ENCODE assay signal across 25 cellular contexts in genomic region chr18:64219511-64219910, GRCh38.
"Had no signal": no experiment of that assay in that cellular context is flagged by ENCODE, and none has a peak within 500 bp of the region (broad histone marks: within the 10 kb centered on the region; RNA-seq: fewer than 3 reads in every experiment).

No MANE protein-coding gene starts in this region.

- H3K36me3 Mint-ChIP-seq: activated CD8-positive, alpha-beta memory T cell treated with anti-CD3 and anti-CD28 coated beads, Interleukin-2, amount 10 ng/mL, durations not matched to agents 7 days and 5 days; activated naive CD8-positive, alpha-beta T cell treated with anti-CD3 and anti-CD28 coated beads, Interleukin-2, amount 10 ng/mL, durations not matched to agents 7 days and 5 days; brain had no signal

- H3K27me3 Mint-ChIP-seq: activated CD4-positive, alpha-beta memory T cell treated with anti-CD3 and anti-CD28 coated beads, Interleukin-2, amount 10 ng/mL, durations not matched to agents 7 days and 5 days; activated CD8-positive, alpha-beta memory T cell treated with anti-CD3 and anti-CD28 coated beads, Interleukin-2, amount 10 ng/mL, durations not matched to agents 7 days and 5 days; activated naive CD8-positive, alpha-beta T cell treated with anti-CD3 and anti-CD28 coated beads, Interleukin-2, amount 10 ng/mL, durations not matched to agents 7 days and 5 days; activated T-helper 17 cell treated with anti-CD3 and anti-CD28 coated beads, Interleukin-2, amount 50 U/mL, for 72 hours; brain; stimulated activated naive CD8-positive, alpha-beta T cell treated with anti-CD3 and anti-CD28 coated beads, Interleukin-15, amount 100 ng/mL, for 72 hours had no signal

- H3K9me3 Mint-ChIP-seq: activated CD4-positive, alpha-beta memory T cell treated with anti-CD3 and anti-CD28 coated beads, Interleukin-2, amount 10 ng/mL, durations not matched to agents 7 days and 5 days; activated naive CD8-positive, alpha-beta T cell treated with anti-CD3 and anti-CD28 coated beads, Interleukin-2, amount 10 ng/mL, durations not matched to agents 7 days and 5 days; activated T-helper 17 cell treated with anti-CD3 and anti-CD28 coated beads, Interleukin-2, amount 50 U/mL, for 72 hours; endodermal cell; neural crest cell; stimulated activated naive CD8-positive, alpha-beta T cell treated with anti-CD3 and anti-CD28 coated beads, Interleukin-15, amount 100 ng/mL, for 72 hours had no signal

- H3K27ac Mint-ChIP-seq: activated CD4-positive, alpha-beta memory T cell treated with anti-CD3 and anti-CD28 coated beads, Interleukin-2, amount 10 ng/mL, durations not matched to agents 7 days and 5 days; activated CD8-positive, alpha-beta memory T cell treated with anti-CD3 and anti-CD28 coated beads, Interleukin-2, amount 10 ng/mL, durations not matched to agents 7 days and 5 days; activated naive CD8-positive, alpha-beta T cell treated with anti-CD3 and anti-CD28 coated beads, Interleukin-2, amount 10 ng/mL, durations not matched to agents 7 days and 5 days; activated T-helper 17 cell treated with anti-CD3 and anti-CD28 coated beads, Interleukin-2, amount 50 U/mL, for 72 hours; endodermal cell; stimulated activated naive CD8-positive, alpha-beta T cell treated with anti-CD3 and anti-CD28 coated beads, Interleukin-15, amount 100 ng/mL, for 72 hours had no signal

- H3K27ac ChIP-seq: prostate gland, skin epidermis, suprapubic skin, vagina had no signal

- ATAC-seq: activated CD8-positive, alpha-beta memory T cell treated with anti-CD3 and anti-CD28 coated beads, Interleukin-2, amount 10 ng/mL, durations not matched to agents 7 days and 5 days; activated T-helper 17 cell treated with anti-CD3 and anti-CD28 coated beads, Interleukin-2, amount 50 U/mL, for 72 hours; left ventricle myocardium superior; right cardiac atrium; stimulated activated naive CD8-positive, alpha-beta T cell treated with anti-CD3 and anti-CD28 coated beads, Interleukin-15, amount 100 ng/mL, for 72 hours had no signal

- H3K36me3 ChIP-seq: prostate gland, suprapubic skin, vagina had no signal

- H3K4me1 Mint-ChIP-seq: activated CD4-positive, alpha-beta memory T cell treated with anti-CD3 and anti-CD28 coated beads, Interleukin-2, amount 10 ng/mL, durations not matched to agents 7 days and 5 days; activated CD8-positive, alpha-beta memory T cell treated with anti-CD3 and anti-CD28 coated beads, Interleukin-2, amount 10 ng/mL, durations not matched to agents 7 days and 5 days; activated naive CD8-positive, alpha-beta T cell treated with anti-CD3 and anti-CD28 coated beads, Interleukin-2, amount 10 ng/mL, durations not matched to agents 7 days and 5 days; activated T-helper 17 cell treated with anti-CD3 and anti-CD28 coated beads, Interleukin-2, amount 50 U/mL, for 72 hours; endodermal cell; neural crest cell; stimulated activated naive CD8-positive, alpha-beta T cell treated with anti-CD3 and anti-CD28 coated beads, Interleukin-15, amount 100 ng/mL, for 72 hours had no signal

- H3K4me1 ChIP-seq: prostate gland, suprapubic skin, vagina had no signal

- DNase-seq: activated CD4-positive, alpha-beta memory T cell treated with anti-CD3 and anti-CD28 coated beads, Interleukin-2, amount 10 ng/mL, durations not matched to agents 7 days and 5 days; activated CD4-positive, alpha-beta T cell treated with anti-CD3 and anti-CD28 coated beads for 48 hours; activated CD4-positive, CD25-positive, alpha-beta regulatory T cell; activated CD8-positive, alpha-beta memory T cell treated with anti-CD3 and anti-CD28 coated beads, Interleukin-2, amount 10 ng/mL, durations not matched to agents 7 days and 5 days; activated naive CD4-positive, alpha-beta T cell treated with Interleukin-2 at 50 U/mL for 16 hours; activated naive CD8-positive, alpha-beta T cell treated with anti-CD3 and anti-CD28 coated beads, Interleukin-2, amount 10 ng/mL, durations not matched to agents 7 days and 5 days; activated T-cell treated with anti-CD3 and anti-CD28 coated beads, Interleukin-2, amount 50 U/mL, for 1 hour; central memory CD4-positive, alpha-beta T cell; endodermal cell; foreskin melanocyte; head of caudate nucleus; left ventricle myocardium superior; right cardiac atrium; stimulated activated CD4-positive, alpha-beta T cell treated with anti-CD3 and anti-CD28 coated beads, Interleukin-15, amount 100 ng/mL, for 24 hours; stimulated activated CD4-positive, alpha-beta T cell treated with anti-CD3 and anti-CD28 coated beads, Interleukin-2, amount 100 ng/mL, for 48 hours; stimulated activated naive CD8-positive, alpha-beta T cell treated with anti-CD3 and anti-CD28 coated beads, Interleukin-15, amount 100 ng/mL, for 72 hours; T1000; trophoblast cell had no signal

- H3K4me3 ChIP-seq: prostate gland, skin epidermis, suprapubic skin, vagina had no signal

- H3K4me3 Mint-ChIP-seq: activated CD4-positive, alpha-beta memory T cell treated with anti-CD3 and anti-CD28 coated beads, Interleukin-2, amount 10 ng/mL, durations not matched to agents 7 days and 5 days; activated CD8-positive, alpha-beta memory T cell treated with anti-CD3 and anti-CD28 coated beads, Interleukin-2, amount 10 ng/mL, durations not matched to agents 7 days and 5 days; activated naive CD8-positive, alpha-beta T cell treated with anti-CD3 and anti-CD28 coated beads, Interleukin-2, amount 10 ng/mL, durations not matched to agents 7 days and 5 days; activated T-helper 17 cell treated with anti-CD3 and anti-CD28 coated beads, Interleukin-2, amount 50 U/mL, for 72 hours; brain; endodermal cell; neural crest cell; stimulated activated naive CD8-positive, alpha-beta T cell treated with anti-CD3 and anti-CD28 coated beads, Interleukin-15, amount 100 ng/mL, for 72 hours had no signal

- H3K27me3 ChIP-seq: suprapubic skin, vagina had no signal
